ENCODE assay signal across 1 cellular context in the genomic region with DNA sequence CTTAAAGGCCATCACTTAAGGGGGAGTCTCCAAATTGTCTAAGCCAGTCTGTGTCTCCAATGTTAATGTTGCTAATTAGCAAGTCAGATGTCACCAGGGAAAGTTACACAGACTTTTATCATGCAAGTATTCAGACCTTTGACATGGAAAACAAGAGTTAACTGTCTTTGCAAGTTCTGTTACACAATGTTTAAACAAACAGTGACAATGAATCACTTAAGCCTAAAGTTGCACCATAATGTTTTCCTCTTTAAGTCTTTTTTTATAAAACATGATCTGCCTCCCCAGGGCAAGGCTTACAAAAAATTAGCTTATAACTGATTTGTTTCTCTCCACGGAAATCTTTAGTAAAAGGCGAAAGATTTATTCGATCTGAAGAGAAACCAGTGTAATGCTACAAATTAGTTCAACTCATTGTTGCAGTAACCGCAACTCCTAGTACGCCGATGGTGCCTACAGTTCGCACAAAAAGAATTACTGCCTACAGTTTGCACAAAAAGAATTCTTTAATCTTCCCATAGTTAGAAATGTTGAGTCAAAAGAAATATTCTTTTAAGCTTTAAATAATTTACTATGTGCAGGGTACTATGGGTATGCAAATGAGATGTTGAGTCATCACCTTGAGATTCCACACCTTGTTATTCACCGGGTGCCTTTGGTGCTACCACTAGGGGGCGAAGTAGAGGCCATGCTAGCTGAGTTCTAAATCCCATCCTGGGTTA.
TF ChIP-seq lines count a peak whose summit lies in the region.

No MANE protein-coding gene starts in this region.

TF ChIP-seq in WTC11, 78 proteins besides CTCF, POLR2A, EP300 and RAD21 (continued from another document):
- TF ChIP-seq, protein P1, sequence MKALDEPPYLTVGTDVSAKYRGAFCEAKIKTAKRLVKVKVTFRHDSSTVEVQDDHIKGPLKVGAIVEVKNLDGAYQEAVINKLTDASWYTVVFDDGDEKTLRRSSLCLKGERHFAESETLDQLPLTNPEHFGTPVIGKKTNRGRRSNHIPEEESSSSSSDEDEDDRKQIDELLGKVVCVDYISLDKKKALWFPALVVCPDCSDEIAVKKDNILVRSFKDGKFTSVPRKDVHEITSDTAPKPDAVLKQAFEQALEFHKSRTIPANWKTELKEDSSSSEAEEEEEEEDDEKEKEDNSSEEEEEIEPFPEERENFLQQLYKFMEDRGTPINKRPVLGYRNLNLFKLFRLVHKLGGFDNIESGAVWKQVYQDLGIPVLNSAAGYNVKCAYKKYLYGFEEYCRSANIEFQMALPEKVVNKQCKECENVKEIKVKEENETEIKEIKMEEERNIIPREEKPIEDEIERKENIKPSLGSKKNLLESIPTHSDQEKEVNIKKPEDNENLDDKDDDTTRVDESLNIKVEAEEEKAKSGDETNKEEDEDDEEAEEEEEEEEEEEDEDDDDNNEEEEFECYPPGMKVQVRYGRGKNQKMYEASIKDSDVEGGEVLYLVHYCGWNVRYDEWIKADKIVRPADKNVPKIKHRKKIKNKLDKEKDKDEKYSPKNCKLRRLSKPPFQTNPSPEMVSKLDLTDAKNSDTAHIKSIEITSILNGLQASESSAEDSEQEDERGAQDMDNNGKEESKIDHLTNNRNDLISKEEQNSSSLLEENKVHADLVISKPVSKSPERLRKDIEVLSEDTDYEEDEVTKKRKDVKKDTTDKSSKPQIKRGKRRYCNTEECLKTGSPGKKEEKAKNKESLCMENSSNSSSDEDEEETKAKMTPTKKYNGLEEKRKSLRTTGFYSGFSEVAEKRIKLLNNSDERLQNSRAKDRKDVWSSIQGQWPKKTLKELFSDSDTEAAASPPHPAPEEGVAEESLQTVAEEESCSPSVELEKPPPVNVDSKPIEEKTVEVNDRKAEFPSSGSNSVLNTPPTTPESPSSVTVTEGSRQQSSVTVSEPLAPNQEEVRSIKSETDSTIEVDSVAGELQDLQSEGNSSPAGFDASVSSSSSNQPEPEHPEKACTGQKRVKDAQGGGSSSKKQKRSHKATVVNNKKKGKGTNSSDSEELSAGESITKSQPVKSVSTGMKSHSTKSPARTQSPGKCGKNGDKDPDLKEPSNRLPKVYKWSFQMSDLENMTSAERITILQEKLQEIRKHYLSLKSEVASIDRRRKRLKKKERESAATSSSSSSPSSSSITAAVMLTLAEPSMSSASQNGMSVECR (CRISPR knock-in tag; IDR thresholded peaks at IDR 0.05; ENCODE audit: borderline replicate concordance), result peak; percentile 68; the same call in 1 of the 2 replicates
- TF ChIP-seq, protein P2, sequence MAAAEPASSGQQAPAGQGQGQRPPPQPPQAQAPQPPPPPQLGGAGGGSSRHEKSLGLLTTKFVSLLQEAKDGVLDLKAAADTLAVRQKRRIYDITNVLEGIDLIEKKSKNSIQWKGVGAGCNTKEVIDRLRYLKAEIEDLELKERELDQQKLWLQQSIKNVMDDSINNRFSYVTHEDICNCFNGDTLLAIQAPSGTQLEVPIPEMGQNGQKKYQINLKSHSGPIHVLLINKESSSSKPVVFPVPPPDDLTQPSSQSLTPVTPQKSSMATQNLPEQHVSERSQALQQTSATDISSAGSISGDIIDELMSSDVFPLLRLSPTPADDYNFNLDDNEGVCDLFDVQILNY (CRISPR knock-in tag; IDR thresholded peaks at IDR 0.05), result peak; percentile 50; the same call in 1 of the 2 replicates
- TF ChIP-seq, protein P3, sequence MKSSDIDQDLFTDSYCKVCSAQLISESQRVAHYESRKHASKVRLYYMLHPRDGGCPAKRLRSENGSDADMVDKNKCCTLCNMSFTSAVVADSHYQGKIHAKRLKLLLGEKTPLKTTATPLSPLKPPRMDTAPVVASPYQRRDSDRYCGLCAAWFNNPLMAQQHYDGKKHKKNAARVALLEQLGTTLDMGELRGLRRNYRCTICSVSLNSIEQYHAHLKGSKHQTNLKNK (CRISPR knock-in tag; IDR thresholded peaks at IDR 0.05), result 0 out of 2 replicates have a peak, but pooled peaks have one; percentile 61
- TF ChIP-seq, protein P4, sequence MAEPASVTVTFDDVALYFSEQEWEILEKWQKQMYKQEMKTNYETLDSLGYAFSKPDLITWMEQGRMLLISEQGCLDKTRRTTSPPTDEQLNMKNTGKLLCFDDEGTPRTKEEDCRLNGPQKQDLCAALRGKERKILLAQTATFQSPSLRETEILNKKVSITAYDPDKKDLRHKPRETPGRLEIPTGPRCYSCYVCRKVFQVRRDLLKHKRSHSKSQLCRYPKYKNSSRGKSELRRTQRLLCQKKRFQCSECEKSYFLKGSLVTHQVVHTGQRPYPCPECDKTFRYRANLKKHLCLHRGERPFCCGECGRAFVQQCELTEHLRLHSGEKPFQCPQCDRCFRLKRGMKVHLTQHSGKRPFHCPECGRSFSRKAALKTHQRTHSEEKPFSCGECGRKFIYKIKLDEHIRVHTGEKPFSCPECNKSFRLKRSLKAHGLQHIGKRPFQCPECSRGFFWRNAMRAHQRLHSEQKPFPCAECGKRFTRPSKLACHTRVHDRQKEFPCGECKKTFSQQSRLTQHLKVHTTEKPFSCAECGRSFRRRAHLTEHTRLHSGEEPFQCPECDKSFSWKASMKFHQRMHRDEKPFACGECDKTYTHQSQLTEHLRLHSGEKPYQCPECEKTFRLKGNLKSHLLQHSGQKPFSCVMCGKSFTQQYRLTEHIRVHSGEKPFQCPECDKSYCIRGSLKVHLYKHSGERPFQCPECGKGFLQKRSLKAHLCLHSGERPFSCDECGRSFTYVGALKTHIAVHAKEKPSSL (CRISPR knock-in tag; conservative IDR thresholded peaks at IDR 0.05), result peak; percentile 98
- TF ChIP-seq SMAD4 (CRISPR knock-in tag; IDR thresholded peaks at IDR 0.05) (no peak; the same call in 1 of the 2 replicates), ZNF232 (CRISPR knock-in tag; IDR thresholded peaks at IDR 0.05) (peak; percentile 30; the same call in 1 of the 2 replicates), SP1 (CRISPR knock-in tag; conservative IDR thresholded peaks at IDR 0.05) (peak; percentile 76), JAZF1 (CRISPR knock-in tag; IDR thresholded peaks at IDR 0.05) (peak; percentile 76; the same call in 1 of the 2 replicates), TCF7 (CRISPR knock-in tag; IDR thresholded peaks at IDR 0.05; ENCODE audit: low read depth) (no peak), NFATC4 (CRISPR knock-in tag; IDR thresholded peaks at IDR 0.05) (peak; percentile 95), TP53 (CRISPR knock-in tag; IDR thresholded peaks at IDR 0.05) (0 out of 2 replicates have a peak, but pooled peaks have one; percentile 61), ZBTB21 (CRISPR knock-in tag; IDR thresholded peaks at IDR 0.05; ENCODE audit: borderline replicate concordance) (peak; percentile 80; the same call in 1 of the 2 replicates), CREM (CRISPR knock-in tag; IDR thresholded peaks at IDR 0.05) (peak; percentile 50; the same call in 1 of the 2 replicates), CREB1 (CRISPR knock-in tag; IDR thresholded peaks at IDR 0.05) (peak; percentile 41; the same call in 1 of the 2 replicates), NR2C2 (CRISPR knock-in tag; IDR thresholded peaks at IDR 0.05) (no peak), ZNF138 (CRISPR knock-in tag; conservative IDR thresholded peaks at IDR 0.05) (0 out of 2 replicates have a peak, but pooled peaks have one; percentile 48), TEAD1 (CRISPR knock-in tag; IDR thresholded peaks at IDR 0.05) (peak; percentile 87), FOXJ3 (CRISPR knock-in tag; IDR thresholded peaks at IDR 0.05; ENCODE audit: borderline replicate concordance) (peak; percentile 72; the same call in 1 of the 2 replicates), FOXK1 (CRISPR knock-in tag; IDR thresholded peaks at IDR 0.05) (peak; percentile 80), ZNF263 (CRISPR knock-in tag; IDR thresholded peaks at IDR 0.05; ENCODE audit: low read depth) (no peak)
- TF ChIP-seq, protein P5, sequence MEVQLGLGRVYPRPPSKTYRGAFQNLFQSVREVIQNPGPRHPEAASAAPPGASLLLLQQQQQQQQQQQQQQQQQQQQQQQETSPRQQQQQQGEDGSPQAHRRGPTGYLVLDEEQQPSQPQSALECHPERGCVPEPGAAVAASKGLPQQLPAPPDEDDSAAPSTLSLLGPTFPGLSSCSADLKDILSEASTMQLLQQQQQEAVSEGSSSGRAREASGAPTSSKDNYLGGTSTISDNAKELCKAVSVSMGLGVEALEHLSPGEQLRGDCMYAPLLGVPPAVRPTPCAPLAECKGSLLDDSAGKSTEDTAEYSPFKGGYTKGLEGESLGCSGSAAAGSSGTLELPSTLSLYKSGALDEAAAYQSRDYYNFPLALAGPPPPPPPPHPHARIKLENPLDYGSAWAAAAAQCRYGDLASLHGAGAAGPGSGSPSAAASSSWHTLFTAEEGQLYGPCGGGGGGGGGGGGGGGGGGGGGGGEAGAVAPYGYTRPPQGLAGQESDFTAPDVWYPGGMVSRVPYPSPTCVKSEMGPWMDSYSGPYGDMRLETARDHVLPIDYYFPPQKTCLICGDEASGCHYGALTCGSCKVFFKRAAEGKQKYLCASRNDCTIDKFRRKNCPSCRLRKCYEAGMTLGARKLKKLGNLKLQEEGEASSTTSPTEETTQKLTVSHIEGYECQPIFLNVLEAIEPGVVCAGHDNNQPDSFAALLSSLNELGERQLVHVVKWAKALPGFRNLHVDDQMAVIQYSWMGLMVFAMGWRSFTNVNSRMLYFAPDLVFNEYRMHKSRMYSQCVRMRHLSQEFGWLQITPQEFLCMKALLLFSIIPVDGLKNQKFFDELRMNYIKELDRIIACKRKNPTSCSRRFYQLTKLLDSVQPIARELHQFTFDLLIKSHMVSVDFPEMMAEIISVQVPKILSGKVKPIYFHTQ (CRISPR knock-in tag; IDR thresholded peaks at IDR 0.05), result peak; percentile 96; the same call in 1 of the 2 replicates
- TF ChIP-seq, protein P6, sequence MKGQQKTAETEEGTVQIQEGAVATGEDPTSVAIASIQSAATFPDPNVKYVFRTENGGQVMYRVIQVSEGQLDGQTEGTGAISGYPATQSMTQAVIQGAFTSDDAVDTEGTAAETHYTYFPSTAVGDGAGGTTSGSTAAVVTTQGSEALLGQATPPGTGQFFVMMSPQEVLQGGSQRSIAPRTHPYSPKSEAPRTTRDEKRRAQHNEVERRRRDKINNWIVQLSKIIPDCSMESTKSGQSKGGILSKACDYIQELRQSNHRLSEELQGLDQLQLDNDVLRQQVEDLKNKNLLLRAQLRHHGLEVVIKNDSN (CRISPR knock-in tag; IDR thresholded peaks at IDR 0.05), result 0 out of 2 replicates have a peak, but pooled peaks have one; percentile 21
- TF ChIP-seq, protein P7, sequence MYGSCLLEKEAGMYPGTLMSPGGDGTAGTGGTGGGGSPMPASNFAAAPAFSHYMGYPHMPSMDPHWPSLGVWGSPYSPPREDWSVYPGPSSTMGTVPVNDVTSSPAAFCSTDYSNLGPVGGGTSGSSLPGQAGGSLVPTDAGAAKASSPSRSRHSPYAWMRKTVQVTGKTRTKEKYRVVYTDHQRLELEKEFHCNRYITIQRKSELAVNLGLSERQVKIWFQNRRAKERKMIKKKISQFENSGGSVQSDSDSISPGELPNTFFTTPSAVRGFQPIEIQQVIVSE (CRISPR knock-in tag; IDR thresholded peaks at IDR 0.05; ENCODE audit: borderline replicate concordance), result peak; percentile 93
- TF ChIP-seq, protein P8, sequence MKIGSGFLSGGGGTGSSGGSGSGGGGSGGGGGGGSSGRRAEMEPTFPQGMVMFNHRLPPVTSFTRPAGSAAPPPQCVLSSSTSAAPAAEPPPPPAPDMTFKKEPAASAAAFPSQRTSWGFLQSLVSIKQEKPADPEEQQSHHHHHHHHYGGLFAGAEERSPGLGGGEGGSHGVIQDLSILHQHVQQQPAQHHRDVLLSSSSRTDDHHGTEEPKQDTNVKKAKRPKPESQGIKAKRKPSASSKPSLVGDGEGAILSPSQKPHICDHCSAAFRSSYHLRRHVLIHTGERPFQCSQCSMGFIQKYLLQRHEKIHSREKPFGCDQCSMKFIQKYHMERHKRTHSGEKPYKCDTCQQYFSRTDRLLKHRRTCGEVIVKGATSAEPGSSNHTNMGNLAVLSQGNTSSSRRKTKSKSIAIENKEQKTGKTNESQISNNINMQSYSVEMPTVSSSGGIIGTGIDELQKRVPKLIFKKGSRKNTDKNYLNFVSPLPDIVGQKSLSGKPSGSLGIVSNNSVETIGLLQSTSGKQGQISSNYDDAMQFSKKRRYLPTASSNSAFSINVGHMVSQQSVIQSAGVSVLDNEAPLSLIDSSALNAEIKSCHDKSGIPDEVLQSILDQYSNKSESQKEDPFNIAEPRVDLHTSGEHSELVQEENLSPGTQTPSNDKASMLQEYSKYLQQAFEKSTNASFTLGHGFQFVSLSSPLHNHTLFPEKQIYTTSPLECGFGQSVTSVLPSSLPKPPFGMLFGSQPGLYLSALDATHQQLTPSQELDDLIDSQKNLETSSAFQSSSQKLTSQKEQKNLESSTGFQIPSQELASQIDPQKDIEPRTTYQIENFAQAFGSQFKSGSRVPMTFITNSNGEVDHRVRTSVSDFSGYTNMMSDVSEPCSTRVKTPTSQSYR (CRISPR knock-in tag; IDR thresholded peaks at IDR 0.05), result peak; percentile 71; the same call in 1 of the 2 replicates
- TF ChIP-seq, protein P9, sequence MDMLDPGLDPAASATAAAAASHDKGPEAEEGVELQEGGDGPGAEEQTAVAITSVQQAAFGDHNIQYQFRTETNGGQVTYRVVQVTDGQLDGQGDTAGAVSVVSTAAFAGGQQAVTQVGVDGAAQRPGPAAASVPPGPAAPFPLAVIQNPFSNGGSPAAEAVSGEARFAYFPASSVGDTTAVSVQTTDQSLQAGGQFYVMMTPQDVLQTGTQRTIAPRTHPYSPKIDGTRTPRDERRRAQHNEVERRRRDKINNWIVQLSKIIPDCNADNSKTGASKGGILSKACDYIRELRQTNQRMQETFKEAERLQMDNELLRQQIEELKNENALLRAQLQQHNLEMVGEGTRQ (CRISPR knock-in tag; IDR thresholded peaks at IDR 0.05), result peak; percentile 49; the same call in 1 of the 2 replicates
- TF ChIP-seq, protein P10, sequence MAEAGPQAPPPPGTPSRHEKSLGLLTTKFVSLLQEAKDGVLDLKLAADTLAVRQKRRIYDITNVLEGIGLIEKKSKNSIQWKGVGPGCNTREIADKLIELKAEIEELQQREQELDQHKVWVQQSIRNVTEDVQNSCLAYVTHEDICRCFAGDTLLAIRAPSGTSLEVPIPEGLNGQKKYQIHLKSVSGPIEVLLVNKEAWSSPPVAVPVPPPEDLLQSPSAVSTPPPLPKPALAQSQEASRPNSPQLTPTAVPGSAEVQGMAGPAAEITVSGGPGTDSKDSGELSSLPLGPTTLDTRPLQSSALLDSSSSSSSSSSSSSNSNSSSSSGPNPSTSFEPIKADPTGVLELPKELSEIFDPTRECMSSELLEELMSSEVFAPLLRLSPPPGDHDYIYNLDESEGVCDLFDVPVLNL (CRISPR knock-in tag; IDR thresholded peaks at IDR 0.05; ENCODE audit: borderline replicate concordance, low read depth), result no peak
- TF ChIP-seq, protein P11, sequence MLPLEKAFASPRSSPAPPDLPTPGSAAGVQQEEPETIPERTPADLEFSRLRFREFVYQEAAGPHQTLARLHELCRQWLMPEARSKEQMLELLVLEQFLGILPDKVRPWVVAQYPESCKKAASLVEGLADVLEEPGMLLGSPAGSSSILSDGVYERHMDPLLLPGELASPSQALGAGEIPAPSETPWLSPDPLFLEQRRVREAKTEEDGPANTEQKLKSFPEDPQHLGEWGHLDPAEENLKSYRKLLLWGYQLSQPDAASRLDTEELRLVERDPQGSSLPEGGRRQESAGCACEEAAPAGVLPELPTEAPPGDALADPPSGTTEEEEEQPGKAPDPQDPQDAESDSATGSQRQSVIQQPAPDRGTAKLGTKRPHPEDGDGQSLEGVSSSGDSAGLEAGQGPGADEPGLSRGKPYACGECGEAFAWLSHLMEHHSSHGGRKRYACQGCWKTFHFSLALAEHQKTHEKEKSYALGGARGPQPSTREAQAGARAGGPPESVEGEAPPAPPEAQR (CRISPR knock-in tag; IDR thresholded peaks at IDR 0.05), result 0 out of 2 replicates have a peak, but pooled peaks have one; percentile 14
